In the genomic region with DNA sequence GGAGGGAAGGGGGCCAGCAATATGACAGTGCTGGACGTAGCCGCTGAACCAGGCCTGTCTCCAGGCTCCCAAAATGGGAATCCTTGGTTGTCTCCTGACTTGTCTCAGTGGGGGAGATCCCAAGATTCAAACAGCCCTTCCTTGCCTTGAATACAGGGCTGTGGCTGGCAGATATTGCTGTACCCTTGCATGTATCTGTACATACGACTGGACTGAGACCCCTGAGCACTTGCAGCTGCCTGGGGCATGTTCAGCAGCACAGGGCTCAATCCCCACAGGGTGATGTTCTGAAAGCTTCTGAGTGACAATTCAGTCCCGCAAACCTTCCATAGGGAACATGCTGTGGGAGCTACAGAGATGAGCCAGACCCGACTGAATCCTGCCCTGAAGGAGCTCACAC, we compare ENCODE assay signal across 1 cellular context.
TF ChIP-seq lines count a peak whose summit lies in the region.

No MANE protein-coding gene starts in this region.

TF ChIP-seq in IMR-90, 13 proteins besides CTCF, POLR2A, EP300 and RAD21:
- no peak for TF ChIP-seq FOS (IDR thresholded peaks at IDR 0.05; ENCODE audit: low read depth, low read length)
- TF ChIP-seq, protein P1, sequence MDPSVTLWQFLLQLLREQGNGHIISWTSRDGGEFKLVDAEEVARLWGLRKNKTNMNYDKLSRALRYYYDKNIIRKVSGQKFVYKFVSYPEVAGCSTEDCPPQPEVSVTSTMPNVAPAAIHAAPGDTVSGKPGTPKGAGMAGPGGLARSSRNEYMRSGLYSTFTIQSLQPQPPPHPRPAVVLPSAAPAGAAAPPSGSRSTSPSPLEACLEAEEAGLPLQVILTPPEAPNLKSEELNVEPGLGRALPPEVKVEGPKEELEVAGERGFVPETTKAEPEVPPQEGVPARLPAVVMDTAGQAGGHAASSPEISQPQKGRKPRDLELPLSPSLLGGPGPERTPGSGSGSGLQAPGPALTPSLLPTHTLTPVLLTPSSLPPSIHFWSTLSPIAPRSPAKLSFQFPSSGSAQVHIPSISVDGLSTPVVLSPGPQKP (IDR thresholded peaks at IDR 0.05; ENCODE audit: borderline replicate concordance, low read depth, low read length): no peak
